Comparison of ENCODE assay signal across 20 cellular contexts in the genomic region with DNA sequence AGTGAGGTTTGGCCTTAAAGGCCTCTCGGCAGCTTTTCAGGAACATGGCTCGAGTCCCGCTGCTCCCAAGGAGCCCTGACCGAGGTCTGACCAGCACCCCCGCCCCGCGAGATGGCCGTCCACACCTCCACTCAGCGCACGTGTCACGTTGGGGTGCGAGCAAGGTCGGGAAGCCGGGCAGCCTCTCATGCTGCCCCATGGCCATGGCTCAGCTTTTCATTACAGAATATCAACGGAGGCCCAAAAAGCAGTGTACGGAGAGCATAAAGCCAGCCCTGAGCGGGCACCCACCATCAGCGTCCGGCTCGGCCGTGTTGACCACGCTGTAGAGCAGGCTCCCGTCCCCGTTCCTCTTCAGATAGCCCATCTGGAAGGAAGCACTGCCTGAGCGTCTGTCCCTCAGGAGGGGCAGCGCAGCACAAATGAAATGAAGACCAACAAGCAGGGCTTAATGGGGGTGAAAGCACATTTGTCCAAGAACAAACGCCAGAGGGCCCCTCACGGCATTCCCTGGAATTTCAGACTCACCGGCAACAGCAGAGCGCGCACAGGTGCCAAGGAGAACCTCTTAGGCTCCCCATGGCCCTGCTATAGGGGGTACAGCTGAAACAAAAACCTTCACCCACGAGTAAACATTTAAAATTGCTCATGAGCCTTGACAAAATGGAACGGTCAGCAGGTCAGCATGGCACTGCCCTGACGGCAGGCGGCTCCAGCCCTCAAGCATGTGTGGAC.
"Had no signal": no experiment of that assay in that cellular context is flagged by ENCODE, and none has a peak within 500 bp of the region (broad histone marks: within the 10 kb centered on the region; RNA-seq: fewer than 3 reads in every experiment).

No MANE protein-coding gene starts in this region.

- H3K4me3 ChIP-seq: esophagus squamous epithelium, gastroesophageal sphincter, left lung, lower lobe of right lung, neural progenitor cell, tibial nerve, upper lobe of right lung, vagina had no signal

- FAIRE-seq: small intestine had no signal

- H3K9ac ChIP-seq: neural progenitor cell had no signal

- H3K4me1 Mint-ChIP-seq: neural progenitor cell had no signal

- DNase-seq: esophagus squamous epithelium; foreskin fibroblast; glutamatergic neuron; islet precursor cell; lower lobe of right lung; midbrain; occipital lobe; small intestine; stimulated activated CD4-positive, alpha-beta T cell treated with anti-CD3 and anti-CD28 coated beads, Interleukin-4, amount 100 ng/mL, for 1 hour; stimulated activated CD8-positive, alpha-beta memory T cell treated with anti-CD3 and anti-CD28 coated beads, Interleukin-4, amount 100 ng/mL, for 48 hours; upper lobe of right lung had no signal

- H2AFZ ChIP-seq: neural progenitor cell had no signal

- ATAC-seq: gastroesophageal sphincter; left lung; lower lobe of right lung; natural killer cell treated with Interleukin-12 subunit alpha and Interleukin-12 subunit beta and Interleukin-15 and Interleukin-18, amount 100 ng/mL, for 72 hours; stimulated activated memory B cell treated with anti-CD40 and anti-IgM and Interleukin-4, amounts not matched to agents 10 μg/mL and 1 μg/mL and 100 μg/mL, for 72 hours; upper lobe of right lung had no signal

- H3K4me1 ChIP-seq: esophagus squamous epithelium, gastroesophageal sphincter, left lung, lower lobe of right lung, neural progenitor cell, tibial nerve, upper lobe of right lung, vagina had no signal

- H3K4me3 Mint-ChIP-seq: memory B cell; natural killer cell treated with Interleukin-12 subunit alpha and Interleukin-12 subunit beta and Interleukin-15 and Interleukin-18, amount 100 ng/mL, for 72 hours; stimulated activated memory B cell treated with anti-CD40 and anti-IgM and Interleukin-4, amounts not matched to agents 10 μg/mL and 1 μg/mL and 100 μg/mL, for 72 hours; stimulated activated naive CD8-positive, alpha-beta T cell treated with anti-CD3 and anti-CD28 coated beads, Interleukin-15, Interleukin-2, amounts not matched to agents 100 ng/mL and 50 ng/mL, for 24 hours had no signal

- H3K9me3 Mint-ChIP-seq: neural progenitor cell had no signal

- H3K27ac ChIP-seq: esophagus squamous epithelium, gastroesophageal sphincter, left lung, lower lobe of right lung, neural progenitor cell, tibial nerve, upper lobe of right lung, vagina had no signal

- H3K27ac Mint-ChIP-seq: memory B cell; neural progenitor cell; stimulated activated memory B cell treated with anti-CD40 and anti-IgM and Interleukin-4, amounts not matched to agents 10 μg/mL and 1 μg/mL and 100 μg/mL, for 72 hours; stimulated activated naive CD8-positive, alpha-beta T cell treated with anti-CD3 and anti-CD28 coated beads, Interleukin-15, Interleukin-2, amounts not matched to agents 100 ng/mL and 50 ng/mL, for 24 hours had no signal

- H3K27me3 Mint-ChIP-seq: memory B cell; natural killer cell treated with Interleukin-12 subunit alpha and Interleukin-12 subunit beta and Interleukin-15 and Interleukin-18, amount 100 ng/mL, for 72 hours; stimulated activated memory B cell treated with anti-CD40 and anti-IgM and Interleukin-4, amounts not matched to agents 10 μg/mL and 1 μg/mL and 100 μg/mL, for 72 hours had no signal

- H3K27me3 ChIP-seq: esophagus squamous epithelium, gastroesophageal sphincter, left lung, neural progenitor cell, tibial nerve, upper lobe of right lung, vagina had no signal

- H3K4me2 ChIP-seq: neural progenitor cell had no signal

- H3K9me3 ChIP-seq: esophagus squamous epithelium, gastroesophageal sphincter, left lung, lower lobe of right lung, tibial nerve, upper lobe of right lung, vagina had no signal
